18 cellular contexts compared by ENCODE assay signal in the genomic region with DNA sequence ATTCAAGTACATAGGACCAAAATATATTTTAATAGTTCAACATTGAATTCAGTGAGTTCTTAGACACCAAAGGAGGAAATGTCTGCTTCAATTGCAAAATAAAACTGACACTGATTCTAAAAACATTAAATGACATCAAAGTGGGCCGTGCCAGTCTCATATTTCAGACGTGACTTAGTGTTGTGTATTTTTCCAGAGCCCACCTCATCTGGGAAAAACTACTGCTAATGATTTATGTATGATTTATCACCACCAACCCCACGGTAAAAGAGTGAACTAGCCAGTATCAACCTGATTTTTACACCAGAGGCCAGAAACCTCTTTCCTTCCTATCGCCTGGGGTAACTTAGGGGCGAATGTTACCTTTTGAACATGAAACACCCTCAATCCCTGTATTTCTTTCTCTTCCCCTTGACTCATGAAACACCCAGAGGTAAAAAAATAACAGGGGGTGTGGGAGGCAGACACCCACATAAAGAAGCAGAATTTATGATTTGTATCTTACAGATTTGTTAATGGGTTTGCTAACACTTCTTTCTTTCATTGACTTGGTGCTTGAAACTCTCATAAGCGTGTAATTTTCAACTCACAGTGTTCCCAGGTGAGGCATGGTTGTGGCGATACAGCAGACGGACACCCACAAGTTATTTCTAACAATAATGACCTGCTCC. TPM values are rescaled to one million over a fixed set of nuclear protein-coding genes. Genes with fewer than 3 reads are reported as not detected.
DNase-seq lines count a peak whose midpoint lies in the region; ATAC-seq and TF ChIP-seq lines count a peak whose summit lies in the region.
"Had no signal": no experiment of that assay in that cellular context is flagged by ENCODE, and none has a peak within 500 bp of the region (broad histone marks: within the 10 kb centered on the region; RNA-seq: fewer than 3 reads in every experiment).

No MANE protein-coding gene starts in this region.

- H3K9me1 ChIP-seq in IMR-90 (ENCODE audit: insufficient read depth, low read length) = no peaks in the 10 kb centered on the region

- peaks cover 6% of the 10 kb centered on the region for H3K27me3 Mint-ChIP-seq in nephron progenitor cell (ENCODE audit: low read depth, poor library complexity)

- H4K8ac ChIP-seq in IMR-90 (ENCODE audit: low read depth in 2 of 2, low read length in 2 of 2) = no peak overlapping the region

- no peak overlapping the region for H3K18ac ChIP-seq in IMR-90 (ENCODE audit: low read depth, low read length)

- no peak for ATAC-seq in IMR-90 (ENCODE audit: low read depth)
- peak; percentile 35 for ATAC-seq in body of pancreas
- ATAC-seq: K562 had no signal

- dilution Hi-C loops in IMR-90 (cut with HindIII; ENCODE audit: low sequenced_read_pairs, unreplicated experiment) = no loop called here

- intact Hi-C loops in IMR-90 (cut with micrococcal nuclease) (no loop called here), body of pancreas (cut with DNase I) (no loop called here), thyroid gland (cut with DNase I) (no loop called here)

- 0 out of 2 replicates have a peak overlapping the region, but pooled peaks have one; percentile 10 for H2BK120ac ChIP-seq in IMR-90 (ENCODE audit: low read depth, low read length)

- POLR2A ChIA-PET in IMR-90 (lab: Charles Lee; ENCODE audit: unreplicated experiment) = interaction anchor here (0.6 kb wide), 2 partner anchors 8 to 79 kb away, joined by 6 read pairs; no protein-coding TSS in a partner anchor

- H2BK15ac ChIP-seq in IMR-90 (ENCODE audit: low read depth, low read length) = no peak overlapping the region

- H3K4me3 Mint-ChIP-seq in nephron progenitor cell = no peak overlapping the region
- H3K4me3 Mint-ChIP-seq: CD4-positive, alpha-beta T cell had no signal

- H4K5ac ChIP-seq in IMR-90 (ENCODE audit: low read depth, low read length) = no peak overlapping the region

- peak overlapping the region; percentile 56 for H3K27ac Mint-ChIP-seq in nephron progenitor cell
- H3K27ac Mint-ChIP-seq: CD4-positive, alpha-beta T cell had no signal

- BruUV-seq in IMR-90 (replicated peaks; lab: Mats Ljungman, UMichigan) = no TSS peak

- no peak overlapping the region for H2BK20ac ChIP-seq in IMR-90 (ENCODE audit: low read depth, low read length)

- H3K36me3 ChIP-seq in IMR-90 (ENCODE audit: control insufficient read depth, insufficient read depth, low read length) = no peaks in the 10 kb centered on the region
- H3K36me3 ChIP-seq in body of pancreas (replicated peaks in 1 of 2; ENCODE audit: insufficient read depth in 1 of 2, low read depth in 2 of 2) = no peaks in the 10 kb centered on the region
- H3K36me3 ChIP-seq in thyroid gland = no peaks in the 10 kb centered on the region

- no peak overlapping the region for H3K4me3 ChIP-seq in IMR-90 (ENCODE audit: insufficient read depth, low read depth, low read length)
- no peak overlapping the region for H3K4me3 ChIP-seq in body of pancreas
- H3K4me3 ChIP-seq in thyroid gland (replicated peaks in 1 of 3) = no peak overlapping the region
- H3K4me3 ChIP-seq: A549, K562, PC-9 had no signal

- H3K4me1 Mint-ChIP-seq in nephron progenitor cell = peaks cover 22% of the 10 kb centered on the region

- H2BK5ac ChIP-seq in IMR-90 (ENCODE audit: low read depth, low read length, poor library complexity, severe bottlenecking) = no peak overlapping the region

- no peak for TF ChIP-seq RAD21 in IMR-90 (IDR thresholded peaks at IDR 0.05; ENCODE audit: low read length)

- CTCF ChIA-PET in IMR-90 (lab: Yijun Ruan, JAX) = no interaction called here

- H3K9me3 Mint-ChIP-seq in nephron progenitor cell = peaks cover 33% of the 10 kb centered on the region
- H3K9me3 Mint-ChIP-seq: CD4-positive, alpha-beta T cell had no signal

- DNase-seq in Caki2 (ENCODE audit: low read depth) (peak; percentile 31), IMR-90 (peak; percentile 17), body of pancreas (no peak), nephron progenitor cell (no peak), thyroid gland (no peak)
- DNase-seq in NK-92 treated with Interleukin-12 subunit alpha and Interleukin-12 subunit beta, amount 100 ng/mL, for 24 hours (lab: John Stamatoyannopoulos, UW) = no peak
- no peak for DNase-seq in activated CD4-positive, alpha-beta T cell treated with anti-CD3 and anti-CD28 coated beads for 1 hour
- DNase-seq: Calu3; CD4-positive, alpha-beta T cell; GF-D8; HCEC 1CT; NCI-H1930; NCI-H82; SIG-M5 had no signal

- no peak for TF ChIP-seq CTCF in IMR-90 (conservative IDR thresholded peaks at IDR 0.05; ENCODE audit: low read depth, low read length)
- TF ChIP-seq CTCF in body of pancreas (IDR thresholded peaks at IDR 0.05) = no peak
- no peak for TF ChIP-seq CTCF in nephron progenitor cell (IDR thresholded peaks at IDR 0.05)
- no peak for TF ChIP-seq CTCF in thyroid gland (IDR thresholded peaks at IDR 0.05)

- H3K56ac ChIP-seq in IMR-90 (ENCODE audit: extremely low read depth, insufficient read depth, low read length) = no peak overlapping the region

- peak overlapping the region; percentile 27; the same call in 1 of the 2 replicates for H3K23ac ChIP-seq in IMR-90 (ENCODE audit: low read depth, low read length)

- no peak overlapping the region for H3K4ac ChIP-seq in IMR-90 (ENCODE audit: low read depth, low read length)

- H3K14ac ChIP-seq in IMR-90 (replicated peaks; ENCODE audit: low read depth, low read length) = no peak overlapping the region

- H3K9me3 ChIP-seq in IMR-90 (ENCODE audit: control insufficient read depth, insufficient read depth, low read length) = no peaks in the 10 kb centered on the region; the same call in 1 of the 2 replicates
- H3K9me3 ChIP-seq in body of pancreas = no peaks in the 10 kb centered on the region
- H3K9me3 ChIP-seq in thyroid gland = no peaks in the 10 kb centered on the region
- H3K9me3 ChIP-seq: A549 had no signal

- H3K9ac ChIP-seq in IMR-90 (ENCODE audit: low read depth, low read length) = no peak overlapping the region

- no peaks in the 10 kb centered on the region for H3K79me1 ChIP-seq in IMR-90 (ENCODE audit: low read depth in 1 of 2, low read length in 2 of 2)

- no peak overlapping the region for H2AK9ac ChIP-seq in IMR-90 (replicated peaks; ENCODE audit: low read depth, low read length, poor library complexity)

- no peak overlapping the region for H2AK5ac ChIP-seq in IMR-90 (ENCODE audit: low read depth, low read length)

- H3K27ac ChIP-seq in IMR-90 (ENCODE audit: insufficient read depth, low read length) (no peak overlapping the region), body of pancreas (peak overlapping the region in 1 of 4 donors; percentile 7), thyroid gland (no peak overlapping the region)
- H3K27ac ChIP-seq: RWPE1 had no signal

- TF ChIP-seq POLR2A in IMR-90 (IDR thresholded peaks at IDR 0.05; ENCODE audit: low read depth, low read length) = no peak
- no peak for TF ChIP-seq POLR2A in body of pancreas (IDR thresholded peaks at IDR 0.05)
- TF ChIP-seq POLR2A in thyroid gland (IDR thresholded peaks at IDR 0.05) = no peak

- no CpG with 5 or more reads among the region's 8 CpGs for WGBS in IMR-90 (ENCODE audit: extremely low coverage in 2 of 2, insufficient read length in 1 of 2), 2 experiments
- WGBS in body of pancreas, 2 donors = 60 to 71% methylated on average over 8 of the region's 8 CpGs
- 83 to 85% methylated on average over 8 of the region's 8 CpGs for WGBS in thyroid gland, 2 donors

- no peak overlapping the region for H4K91ac ChIP-seq in IMR-90 (ENCODE audit: insufficient read depth, low read depth, low read length)

- H3K4me2 ChIP-seq in IMR-90 (ENCODE audit: low read depth, low read length) = no peak overlapping the region

- H3K36me3 Mint-ChIP-seq in nephron progenitor cell (ENCODE audit: low read depth) = peaks cover 9% of the 10 kb centered on the region

- in situ Hi-C loops in Caki2 (cut with HindIII; ENCODE audit: low pct_unique_long_range_greater_than_20kb, low sequenced_read_pairs) = no loop called here
- in situ Hi-C loops in IMR-90 (cut with MboI; ENCODE audit: low sequenced_read_pairs) = no loop called here

- no peak overlapping the region for H2AFZ ChIP-seq in IMR-90 (replicated peaks; ENCODE audit: low read length, poor library complexity)
- H2AFZ ChIP-seq: PC-9 had no signal

- H3K27me3 ChIP-seq in IMR-90 (ENCODE audit: control insufficient read depth, insufficient read depth, low read length) = no peaks in the 10 kb centered on the region; the same call in 1 of the 2 replicates
- H3K27me3 ChIP-seq in body of pancreas = no peaks in the 10 kb centered on the region
- no peaks in the 10 kb centered on the region for H3K27me3 ChIP-seq in thyroid gland

- H3K4me1 ChIP-seq in IMR-90 (ENCODE audit: control insufficient read depth, insufficient read depth, low read length) (peaks cover 5% of the 10 kb centered on the region), body of pancreas (no peaks in the 10 kb centered on the region), thyroid gland (peaks cover 7 to 11% of the 10 kb centered on the region in 2 donors)

- H4K20me1 ChIP-seq in IMR-90 (ENCODE audit: insufficient read depth, low read length) = no peaks in the 10 kb centered on the region

TF ChIP-seq in IMR-90, 13 proteins besides CTCF, POLR2A, EP300 and RAD21:
- no peak for TF ChIP-seq SMC3 (IDR thresholded peaks at IDR 0.05; ENCODE audit: low read depth, low read length)
- TF ChIP-seq FOS (IDR thresholded peaks at IDR 0.05; ENCODE audit: low read depth, low read length) = no peak
- TF ChIP-seq RCOR1 (IDR thresholded peaks at IDR 0.05; ENCODE audit: insufficient replicate concordance, low read length) = no peak
- no peak for TF ChIP-seq MAFK (IDR thresholded peaks at IDR 0.05; ENCODE audit: low read depth, low read length)
- no peak for TF ChIP-seq BHLHE40 (IDR thresholded peaks at IDR 0.05; ENCODE audit: low read depth, low read length)

RNA-seq across cellular contexts. Expression of a gene that starts 56.4 kb away (rescaled TPM):
- 24.6 and 34.1 TPM in 2 replicates for total RNA-seq in Caki2 (2014; rRNA removed; shearing (Covaris generic); ENCODE audit: low replicate concordance)
- total RNA-seq in IMR-90 (2012; rRNA removed) (6.3 and 6.4 TPM in 2 replicates), body of pancreas (10 to 100 TPM in 1 of 2 donors, 1 to 10 TPM in 1; 7.5 to 12.5 TPM), thyroid gland (10 to 100 TPM; 13.9 to 15.0 (median 14.2) TPM)
- polyA plus RNA-seq in IMR-90 (2012; rRNA removed) = 4.0 and 4.7 TPM in 2 replicates
- 2.7 and 2.9 TPM in 2 replicates for polyA plus RNA-seq in IMR-90 (2012; cell fraction: cytosol; rRNA removed)
- 4.8 and 6.6 TPM in 2 replicates for polyA plus RNA-seq in IMR-90 (2012; cell fraction: nucleus; rRNA removed; ENCODE audit: low replicate concordance)

Comparison
In these comparisons a context has a peak if more than half of its experiments do, and no peak if none do; other contexts are left out.
1. DNase-seq: peak in Caki2 (single experiment) and IMR-90 (single experiment); none in body of pancreas (0 of 4), nephron progenitor cell (single experiment), NK-92 treated with Interleukin-12 subunit alpha and Interleukin-12 subunit beta, amount 100 ng/mL, for 24 hours (single experiment), activated CD4-positive, alpha-beta T cell treated with anti-CD3 and anti-CD28 coated beads for 1 hour (single experiment) and thyroid gland (0 of 2).